4 cellular contexts compared by ENCODE assay signal in the genomic region with DNA sequence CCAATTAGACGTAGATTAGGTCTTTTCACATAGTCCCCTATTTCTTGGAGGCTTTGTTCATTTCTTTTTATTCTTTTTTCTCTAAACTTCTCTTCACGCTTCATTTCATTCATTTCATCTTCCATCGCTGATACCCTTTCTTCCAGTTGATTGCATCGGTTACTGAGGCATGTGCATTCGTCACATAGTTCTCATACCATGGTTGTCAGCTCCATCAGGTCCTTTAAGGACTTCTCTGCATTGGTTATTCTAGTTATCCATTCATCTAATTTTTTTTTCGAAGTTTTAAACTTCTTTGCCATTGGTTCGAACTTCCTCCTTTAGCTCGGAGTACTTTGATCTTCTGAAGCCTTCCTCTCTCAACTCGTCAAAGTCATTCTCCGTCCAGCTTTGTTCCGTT.
A peak's percentile ranks its signal among the peaks of the same experiment; 100 is the strongest.
DNase-seq lines count a peak whose midpoint lies in the region; TF ChIP-seq lines count a peak whose summit lies in the region.
"Not testable (repeated sequence)": the region's sequence is repeated elsewhere in the genome, so short reads cannot be mapped to it uniquely, and the experiment has no call there.

No MANE protein-coding gene starts in this region.

- CTCF ChIA-PET in HEK293 (lab: Yijun Ruan, JAX): not testable (repeated sequence)

- not testable (repeated sequence) for H3K36me3 ChIP-seq in HEK293 (ENCODE audit: control insufficient read depth in 2 of 2, insufficient read depth in 1 of 2, low read length in 2 of 2)

- POLR2A ChIA-PET in HEK293 (lab: Yijun Ruan, JAX): not testable (repeated sequence)

- not testable (repeated sequence) for H3K4me1 ChIP-seq in HEK293 (ENCODE audit: control insufficient read depth, insufficient read depth, low read length)

- peak; percentile 71 for DNase-seq in glomerular visceral epithelial cell (ENCODE audit: extremely low spot score)
- DNase-seq in kidney tubule cell (ENCODE audit: low spot score): peak; percentile 51
- peak; percentile 37 for DNase-seq in retinal pigment epithelial cell (ENCODE audit: low read depth)

- not testable (repeated sequence) for TF ChIP-seq CTCF in HEK293 (tag by site-specific recombination; IDR thresholded peaks at IDR 0.05); retinal pigment epithelial cell (conservative IDR thresholded peaks at IDR 0.05; ENCODE audit: low read depth, low read length)

- not testable (repeated sequence) for H3K4me3 ChIP-seq in HEK293 (ENCODE audit: low read depth, low read length); retinal pigment epithelial cell (ENCODE audit: low read length)

- not testable (repeated sequence) for H3K27ac ChIP-seq in HEK293 (ENCODE audit: extremely low read depth, low read depth, low read length)

- not testable (repeated sequence) for H3K9me3 ChIP-seq in HEK293 (ENCODE audit: control insufficient read depth, insufficient read depth, low read depth, low read length)

TF ChIP-seq in HEK293, 187 proteins besides CTCF, POLR2A, EP300 and RAD21:
- TF ChIP-seq ZNF133 (tag by site-specific recombination; IDR thresholded peaks at IDR 0.05): 0 out of 2 replicates have a peak, but pooled peaks have one; percentile 26
TF ChIP-seq in HEK293: peak in this region for 1; not testable (repeated sequence) for 186.
